Comparison of ENCODE assay signal across 9 cellular contexts in the genomic region with DNA sequence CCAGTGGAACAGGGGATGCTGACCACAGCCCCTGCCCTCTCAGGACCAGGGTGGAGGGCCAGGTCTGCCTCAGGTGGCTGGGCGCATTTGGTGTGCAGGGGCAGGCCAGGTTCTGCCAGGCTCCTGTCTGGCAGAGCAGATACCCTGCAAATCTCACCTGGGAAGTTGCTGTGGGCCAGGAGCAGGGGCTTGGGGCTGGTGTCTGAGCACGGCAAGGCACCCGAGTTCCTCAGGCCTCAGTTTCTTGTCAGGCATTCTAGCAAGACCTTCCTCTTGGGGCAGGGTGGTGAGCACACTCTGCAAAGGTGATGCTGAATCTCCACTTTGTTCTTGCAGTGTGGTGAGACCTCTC. TPM values are rescaled to one million over a fixed set of nuclear protein-coding genes. Genes with fewer than 3 reads are reported as not detected.
DNase-seq lines count a peak whose midpoint lies in the region; ATAC-seq and TF ChIP-seq lines count a peak whose summit lies in the region.
"Had no signal": no experiment of that assay in that cellular context is flagged by ENCODE, and none has a peak within 500 bp of the region (broad histone marks: within the 10 kb centered on the region; RNA-seq: fewer than 3 reads in every experiment).

No MANE protein-coding gene starts in this region.

- peaks cover 28% of the 10 kb centered on the region for H3K27me3 Mint-ChIP-seq in GM23338 (ENCODE audit: insufficient read depth, low read depth, poor library complexity)

- H3F3A ChIP-seq in GM23338 (replicated peaks; ENCODE audit: low read depth) = 0 out of 2 replicates have a peak, but pooled peaks cover 8% of the 10 kb centered on the region

- H3K36me3 ChIP-seq in GM23338 (ENCODE audit: insufficient read depth) (no peaks in the 10 kb centered on the region), skeletal muscle tissue (ENCODE audit: control insufficient read depth in 3 of 3, insufficient read depth in 3 of 3, low read length in 3 of 3) (no peaks in the 10 kb centered on the region)

- no peak overlapping the region for H3K27ac Mint-ChIP-seq in GM23338

- peak overlapping the region; percentile 85; the same call in 1 of the 2 replicates for H3K4me2 ChIP-seq in GM23338

- peak overlapping the region; percentile 84 for H3K4me3 ChIP-seq in GM23338
- H3K4me3 ChIP-seq in foreskin fibroblast (ENCODE audit: low read depth in 1 of 2, low read length in 2 of 2) = peak overlapping the region; percentile 51 to 92
- peak overlapping the region in 1 of 3 donors; percentile 90 for H3K4me3 ChIP-seq in skeletal muscle tissue (ENCODE audit: low read length in 3 of 3)

- peaks cover 8% of the 10 kb centered on the region; the same call in 2 of the 3 replicates for H3K4me1 Mint-ChIP-seq in GM23338

- POLR2A ChIA-PET in RWPE1 (lab: Yijun Ruan, JAX; ENCODE audit: low non-redundant PET) = no interaction called here

- H3K9me3 ChIP-seq in skeletal muscle tissue (ENCODE audit: control insufficient read depth in 3 of 3, low read length in 3 of 3) = no peaks in the 10 kb centered on the region

- DNase-seq in GM23338 (ENCODE audit: low spot score) (no peak), RWPE1 (ENCODE audit: low spot score) (no peak), foreskin fibroblast (no peak), germinal center (ENCODE audit: low spot score) (no peak)
- DNase-seq: kidney glomerular epithelial cell, T-helper 9 cell had no signal

- no peak overlapping the region for H2AFZ ChIP-seq in GM23338

- H3K9me2 ChIP-seq in GM23338 (ENCODE audit: insufficient read depth) = no peaks in the 10 kb centered on the region

- H3K79me2 ChIP-seq in GM23338 (replicated peaks; ENCODE audit: insufficient read depth) = peaks cover 49% of the 10 kb centered on the region

- H3K4me1 ChIP-seq in GM23338 (ENCODE audit: insufficient read depth) (peaks cover 9% of the 10 kb centered on the region; the same call in 1 of the 2 replicates), skeletal muscle tissue (ENCODE audit: control insufficient read depth in 3 of 3, insufficient read depth in 3 of 3, low read length in 3 of 3) (peaks cover 16% of the 10 kb centered on the region in 3 donors)

- no peaks in the 10 kb centered on the region; the same call in 1 of the 2 replicates for H4K20me1 ChIP-seq in GM23338 (replicated peaks; ENCODE audit: insufficient read depth)

- H3K9ac ChIP-seq in skeletal muscle tissue (ENCODE audit: low read depth in 1 of 3, low read length in 3 of 3) = peak overlapping the region in 2 of 3 donors; percentile 39 to 80

- H3K27ac ChIP-seq in GM23338 (ENCODE audit: low read depth) (no peak overlapping the region), RWPE1 (peak overlapping the region; percentile 83), skeletal muscle tissue (ENCODE audit: low read depth, low read length) (no peak overlapping the region)

- H3K36me3 Mint-ChIP-seq in GM23338 (ENCODE audit: low read depth) = no peaks in the 10 kb centered on the region; the same call in 2 of the 3 replicates

- ATAC-seq in GM23338 = no peak
- ATAC-seq in GM21723 (IDR thresholded peaks at IDR 0.05; ENCODE audit: unreplicated experiment) = no peak
- no peak for ATAC-seq in GM19395 (IDR thresholded peaks at IDR 0.05; ENCODE audit: unreplicated experiment)

- TF ChIP-seq CTCF in GM23338 (conservative IDR thresholded peaks at IDR 0.05; ENCODE audit: low read depth in 2 of 2) = no peak
- TF ChIP-seq CTCF in RWPE1 (conservative IDR thresholded peaks at IDR 0.05; ENCODE audit: low read depth) = no peak
- TF ChIP-seq CTCF in foreskin fibroblast (IDR thresholded peaks at IDR 0.05; ENCODE audit: low read depth, low read length) = no peak

- H3K9me3 Mint-ChIP-seq in GM23338 = no peaks in the 10 kb centered on the region

- CTCF ChIA-PET in RWPE1 (lab: Yijun Ruan, JAX) = no interaction called here

- no peaks in the 10 kb centered on the region for H3K27me3 ChIP-seq in GM23338 (ENCODE audit: insufficient read depth)
- H3K27me3 ChIP-seq in skeletal muscle tissue (ENCODE audit: control insufficient read depth in 3 of 3, insufficient read depth in 3 of 3, low read length in 3 of 3) = no peaks in the 10 kb centered on the region

- peak overlapping the region; percentile 69 for H3K4me3 Mint-ChIP-seq in GM23338

TF ChIP-seq in GM23338, 12 proteins besides CTCF, POLR2A, EP300 and RAD21:
- TF ChIP-seq POLR2AphosphoS5 (IDR thresholded peaks at IDR 0.05; ENCODE audit: low read depth) = no peak
- TF ChIP-seq ZNF331 (CRISPR knock-in tag; IDR thresholded peaks at IDR 0.05; ENCODE audit: low read depth) = no peak

RNA-seq across cellular contexts. Expression of gene CRTC1, which starts 1.1 kb away (rescaled TPM):
- total RNA-seq in GM23338 (2014; rRNA removed; shearing (Covaris generic)) = 5.4 and 7.1 TPM in 2 replicates
- 6.7 and 8.4 TPM in 2 replicates for polyA plus RNA-seq in GM23338 (2016; fragmentation: Nextera tagmentation; extraction: Ambion mirVana)
- 3.1 TPM for total RNA-seq in skeletal muscle tissue

RNA-seq across cellular contexts. Expression of gene KLHL26, which starts 47.8 kb away (rescaled TPM):
- 11.2 and 13.7 TPM in 2 replicates for total RNA-seq in GM23338 (2014; rRNA removed; shearing (Covaris generic))
- polyA plus RNA-seq in GM23338 (2016; fragmentation: Nextera tagmentation; extraction: Ambion mirVana) = 3.6 and 6.4 TPM in 2 replicates
- 2.1 TPM for total RNA-seq in skeletal muscle tissue
